ENCODE assay signal across 16 cellular contexts in genomic region chr5:82290005-82290404, GRCh38. TPM values are rescaled to one million over a fixed set of nuclear protein-coding genes. Genes with fewer than 3 reads are reported as not detected.
DNase-seq lines count a peak whose midpoint lies in the region; ATAC-seq and TF ChIP-seq lines count a peak whose summit lies in the region.
"Had no signal": no experiment of that assay in that cellular context is flagged by ENCODE, and none has a peak within 500 bp of the region (broad histone marks: within the 10 kb centered on the region; RNA-seq: fewer than 3 reads in every experiment).

No MANE protein-coding gene starts in this region.

- H3K4me1 ChIP-seq in SJCRH30, result no peaks in the 10 kb centered on the region

- POLR2A ChIA-PET in T-cell (lab: Charles Lee), result no interaction called here

- no peak for TF ChIP-seq CTCF in nephron progenitor cell (IDR thresholded peaks at IDR 0.05)

- ATAC-seq in T-cell (replicated peaks in 1 of 4), result no peak
- ATAC-seq: HCT116 had no signal

- H3K9me3 Mint-ChIP-seq in nephron progenitor cell, result no peaks in the 10 kb centered on the region
- H3K9me3 Mint-ChIP-seq in T-cell, result no peaks in the 10 kb centered on the region
- H3K9me3 Mint-ChIP-seq: CD4-positive, alpha-beta memory T cell had no signal

- CTCF ChIA-PET in T-cell (lab: Charles Lee), result interaction anchor here in 1 of 2 donors (0.6 kb wide), 1 partner anchor 33 kb away, joined by 4 read pairs; no protein-coding TSS in a partner anchor

- peak; percentile 7 for DNase-seq in NCI-H2227 (lab: John Stamatoyannopoulos, UW; ENCODE audit: unreplicated experiment)
- DNase-seq in NCI-H69 (lab: John Stamatoyannopoulos, UW), result peak; percentile 95
- DNase-seq in nephron progenitor cell, result no peak
- DNase-seq in GM19238 (ENCODE audit: insufficient read length, low spot score), result no peak
- DNase-seq in T-cell, result no peak
- DNase-seq in SJCRH30, result no peak
- DNase-seq: C1 segment of cervical spinal cord; Calu3; CD4-positive, alpha-beta memory T cell; COR-L47; DMS53; DMS79 treated with DMSO at 0.1 percent for 48 hours; GF-D8; GM23248; H7 had no signal

- H3K4me1 Mint-ChIP-seq in nephron progenitor cell (peaks cover 38% of the 10 kb centered on the region), T-cell (no peaks in the 10 kb centered on the region)
- H3K4me1 Mint-ChIP-seq: CD4-positive, alpha-beta memory T cell had no signal

- no peak overlapping the region for H3K27ac ChIP-seq in SJCRH30
- H3K27ac ChIP-seq: GM23248 had no signal

- H3K36me3 ChIP-seq in SJCRH30, result no peaks in the 10 kb centered on the region

- H3K4me3 ChIP-seq in SJCRH30, result no peak overlapping the region
- H3K4me3 ChIP-seq: GM23248 had no signal

- no peaks in the 10 kb centered on the region for H3K27me3 Mint-ChIP-seq in nephron progenitor cell (ENCODE audit: low read depth, poor library complexity)
- no peaks in the 10 kb centered on the region for H3K27me3 Mint-ChIP-seq in T-cell

- H3K36me3 Mint-ChIP-seq in nephron progenitor cell (ENCODE audit: low read depth) (no peaks in the 10 kb centered on the region), T-cell (no peaks in the 10 kb centered on the region)

- H3K27ac Mint-ChIP-seq in nephron progenitor cell (peak overlapping the region; percentile 57), T-cell (no peak overlapping the region)

- H3K9me3 ChIP-seq in SJCRH30 (replicated peaks), result no peaks in the 10 kb centered on the region

- H3K4me3 Mint-ChIP-seq in nephron progenitor cell, result no peak overlapping the region
- no peak overlapping the region for H3K4me3 Mint-ChIP-seq in T-cell
- H3K4me3 Mint-ChIP-seq: CD4-positive, alpha-beta memory T cell had no signal

- no peaks in the 10 kb centered on the region for H3K27me3 ChIP-seq in SJCRH30

RNA-seq across cellular contexts. Expression of gene RPS23, which starts 11.9 kb away (rescaled TPM):
- total RNA-seq in T-cell, result 1,000 to 10,000 TPM; 2,916 to 3,772 (median 3,224) TPM
- 6,023 and 7,073 TPM in 2 replicates for total RNA-seq in SJCRH30 (2014; rRNA removed; shearing (Covaris generic))

Comparison
In these comparisons a context has a peak if more than half of its experiments do, and no peak if none do; other contexts are left out.
1. DNase-seq: peak in NCI-H2227 (single experiment) and NCI-H69 (single experiment); none in nephron progenitor cell (single experiment), GM19238 (single experiment), T-cell (0 of 34) and SJCRH30 (0 of 2).